Comparison of ENCODE assay signal across 21 cellular contexts in the genomic region with DNA sequence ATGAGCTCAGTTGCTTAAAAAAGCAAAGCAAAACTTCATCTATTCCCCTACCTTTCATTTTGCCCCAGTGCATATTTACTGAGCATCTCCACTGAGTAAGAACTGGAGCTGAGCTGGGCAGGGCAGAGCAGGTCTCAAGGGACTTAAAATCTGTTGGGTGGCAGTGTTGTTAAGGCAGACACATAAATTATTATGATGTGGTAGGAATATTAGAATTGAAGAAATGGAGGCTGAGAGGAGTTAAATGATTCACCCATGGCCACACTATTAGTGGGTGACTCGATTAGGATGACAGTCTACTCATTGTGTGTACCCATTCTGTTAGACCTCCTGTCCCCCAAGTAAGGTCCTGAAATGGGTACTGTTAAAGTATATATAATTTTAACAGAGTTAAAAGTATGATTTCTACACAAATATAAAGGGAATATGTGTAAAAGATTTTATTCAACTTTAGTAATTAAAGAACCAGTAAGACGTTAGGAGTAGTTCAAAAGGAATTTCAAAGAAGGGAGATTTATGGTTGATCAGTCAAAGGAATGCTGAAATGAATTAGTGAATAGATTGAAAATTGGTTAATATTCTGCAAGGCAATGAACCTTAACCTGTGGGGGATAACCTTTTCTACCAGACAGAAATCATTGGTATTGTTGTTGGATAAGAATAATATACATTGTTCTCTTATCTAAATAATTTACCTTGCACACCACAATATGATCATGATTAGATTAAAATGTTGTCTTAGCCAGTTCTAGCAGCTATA. TPM values are rescaled to one million over a fixed set of nuclear protein-coding genes. Genes with fewer than 3 reads are reported as not detected.
DNase-seq lines count a peak whose midpoint lies in the region; TF ChIP-seq lines count a peak whose summit lies in the region.
"Had no signal": no experiment of that assay in that cellular context is flagged by ENCODE, and none has a peak within 500 bp of the region (broad histone marks: within the 10 kb centered on the region; RNA-seq: fewer than 3 reads in every experiment).

No MANE protein-coding gene starts in this region.

- H3K4me1 ChIP-seq in sigmoid colon (peaks cover 0 to 52% (median 44%) of the 10 kb centered on the region in 4 donors), adrenal gland (replicated peaks in 1 of 2) (peaks cover 5 to 17% of the 10 kb centered on the region in 2 donors)

- H3K27me3 ChIP-seq in sigmoid colon: no peaks in the 10 kb centered on the region
- no peaks in the 10 kb centered on the region for H3K27me3 ChIP-seq in adrenal gland
- H3K27me3 ChIP-seq: BE2C, Peyer's patch had no signal

- peak; percentile 63 for DNase-seq in ACHN
- DNase-seq in glomerular visceral epithelial cell (ENCODE audit: extremely low spot score): peak; percentile 66
- DNase-seq in sigmoid colon: no peak
- no peak for DNase-seq in immature natural killer cell
- DNase-seq in NCI-H69 (lab: John Stamatoyannopoulos, UW): no peak
- no peak for DNase-seq in adrenal gland
- no peak for DNase-seq in stimulated activated CD4-positive, alpha-beta T cell treated with anti-CD3 and anti-CD28 coated beads, Interleukin-2, amount 100 ng/mL, for 24 hours
- DNase-seq: 8988T; BE2C; Caco-2; CD4-positive, alpha-beta T cell; DMS153; GF-D8; H7; KBM-7; NCI-H1105; NCI-H2081; NCI-H2171 treated with DMSO at 0.1 percent for 48 hours; NCI-H446; Peyer's patch had no signal

- no peaks in the 10 kb centered on the region for H3K36me3 ChIP-seq in sigmoid colon
- H3K36me3 ChIP-seq in adrenal gland (replicated peaks in 1 of 2): no peaks in the 10 kb centered on the region
- H3K36me3 ChIP-seq: BE2C, Peyer's patch had no signal

- 0 out of 2 replicates have a peak, but pooled peaks have one; percentile 27 for TF ChIP-seq EP300 in Ishikawa (IDR thresholded peaks at IDR 0.05; ENCODE audit: borderline replicate concordance)
- TF ChIP-seq EP300 in sigmoid colon (IDR thresholded peaks at IDR 0.05): no peak

- H3K9me3 Mint-ChIP-seq in immature natural killer cell: no peaks in the 10 kb centered on the region

- H3K27ac Mint-ChIP-seq in immature natural killer cell: no peak overlapping the region
- H3K27ac Mint-ChIP-seq: CD4-positive, alpha-beta T cell had no signal

- intact Hi-C loops in sigmoid colon (cut with DNase I): no loop called here
- intact Hi-C loops in adrenal gland (cut with DNase I): no loop called here

- no peaks in the 10 kb centered on the region for H3K4me1 Mint-ChIP-seq in immature natural killer cell

- no peak overlapping the region for H3K4me3 ChIP-seq in sigmoid colon
- no peak overlapping the region for H3K4me3 ChIP-seq in adrenal gland
- H3K4me3 ChIP-seq: Peyer's patch had no signal

- in situ Hi-C loops in ACHN (cut with HindIII; ENCODE audit: low pct_ligation_motif_present, low pct_unique_long_range_greater_than_20kb, low sequenced_read_pairs): no loop called here

- H3K9me3 ChIP-seq in sigmoid colon (no peaks in the 10 kb centered on the region), adrenal gland (replicated peaks in 1 of 3) (no peaks in the 10 kb centered on the region)
- H3K9me3 ChIP-seq: BE2C, Peyer's patch had no signal

- 85 to 86% methylated on average over 2 of the region's 2 CpGs for WGBS in sigmoid colon, 2 donors
- WGBS in adrenal gland, 4 donors: 79 to 91% (median 86%) methylated on average over 2 of the region's 2 CpGs

- TF ChIP-seq POLR2A in sigmoid colon (IDR thresholded peaks at IDR 0.05): no peak
- no peak for TF ChIP-seq POLR2A in adrenal gland (IDR thresholded peaks at IDR 0.05)

- peaks cover 1 to 4% (median 2%) of the 10 kb centered on the region in 3 donors for H3K27me3 Mint-ChIP-seq in immature natural killer cell (ENCODE audit: low read depth in 3 of 3)

- H3K36me3 Mint-ChIP-seq in immature natural killer cell: no peaks in the 10 kb centered on the region

- TF ChIP-seq RAD21 in Ishikawa (IDR thresholded peaks at IDR 0.05; ENCODE audit: low read depth): no peak

- no peak overlapping the region for H3K4me3 Mint-ChIP-seq in immature natural killer cell
- H3K4me3 Mint-ChIP-seq: CD4-positive, alpha-beta T cell had no signal

- no peak for TF ChIP-seq CTCF in sigmoid colon (IDR thresholded peaks at IDR 0.05)
- no peak for TF ChIP-seq CTCF in adrenal gland (IDR thresholded peaks at IDR 0.05)

- H3K27ac ChIP-seq in sigmoid colon (peak overlapping the region in 3 of 4 donors; percentile 0 to 92 (median 86)), adrenal gland (no peak overlapping the region)
- H3K27ac ChIP-seq: Peyer's patch had no signal

TF ChIP-seq in Ishikawa, 13 proteins besides CTCF, POLR2A, EP300 and RAD21:
- TF ChIP-seq TAF1 (IDR thresholded peaks at IDR 0.05; ENCODE audit: low read depth) (no peak), TEAD4 (IDR thresholded peaks at IDR 0.05) (peak; percentile 26; the same call in 1 of the 2 replicates)

RNA-seq across cellular contexts. Expression of a gene that starts 17.5 kb away (rescaled TPM):
- total RNA-seq in sigmoid colon (10 to 100 TPM; 28.5 to 62.7 (median 40.1) TPM), adrenal gland (1 to 10 TPM in 6 of 8 donors, under 1 TPM in 2; 0.12 to 2.2 (median 1.6) TPM)
- polyA plus RNA-seq in sigmoid colon (1 to 10 TPM in 2 of 3 donors, under 1 TPM in 1; 0.69 to 3.4 (median 1.8) TPM), immature natural killer cell (10 to 100 TPM in 1 of 3 donors, 1 to 10 TPM in 1, not detected in 1; 1.1 to 11.0 TPM), adrenal gland (under 1 TPM; 0.40 to 0.84 (median 0.64) TPM)

RNA-seq across cellular contexts. Expression of a gene that starts 52.6 kb away (rescaled TPM):
- total RNA-seq in sigmoid colon (10 to 100 TPM in 3 of 4 donors, 1 to 10 TPM in 1; 8.7 to 16.3 (median 15.4) TPM), adrenal gland (1 to 10 TPM; 1.1 to 7.5 (median 3.5) TPM)
- polyA plus RNA-seq in sigmoid colon (1 to 10 TPM in 2 of 3 donors, under 1 TPM in 1; 0.46 to 3.6 (median 1.7) TPM), immature natural killer cell (1 to 10 TPM in 2 of 3 donors, under 1 TPM in 1; 0.97 to 1.0 (median 1.0) TPM), adrenal gland (1 to 10 TPM; 1.2 to 3.3 (median 1.3) TPM)

Comparison
In these comparisons a context has a peak if more than half of its experiments do, and no peak if none do; other contexts are left out.
1. DNase-seq: peak in ACHN (single experiment) and glomerular visceral epithelial cell (single experiment); none in sigmoid colon (single experiment), immature natural killer cell (0 of 3), NCI-H69 (single experiment), adrenal gland (0 of 7) and stimulated activated CD4-positive, alpha-beta T cell treated with anti-CD3 and anti-CD28 coated beads, Interleukin-2, amount 100 ng/mL, for 24 hours (0 of 2).
2. H3K27ac ChIP-seq: peak in sigmoid colon (3 of 4); none in adrenal gland (0 of 5).